In genomic region chr6:161079566-161080262, GRCh38 we compare ENCODE assay signal across 9 cellular contexts.
A peak's percentile ranks its signal among the peaks of the same experiment; 100 is the strongest.
DNase-seq lines count a peak whose midpoint lies in the region; ATAC-seq lines count a peak whose summit lies in the region.
"Had no signal": no experiment of that assay in that cellular context is flagged by ENCODE, and none has a peak within 500 bp of the region (broad histone marks: within the 10 kb centered on the region; RNA-seq: fewer than 3 reads in every experiment).

No MANE protein-coding gene starts in this region.

- WGBS in GM23248 (ENCODE audit: low coverage in 1 of 2, low lambda C conversion rate in 2 of 2, missing lambda C conversion rate in 2 of 2), 2 experiments, result 40 to 42% methylated on average over 12 of the region's 12 CpGs

- in situ Hi-C loops in GM23248 (cut with MboI), result no loop called here

- peak overlapping the region; percentile 44 for H3K4me3 ChIP-seq in GM23248
- H3K4me3 ChIP-seq in effector memory CD4-positive, alpha-beta T cell (ENCODE audit: insufficient read depth, low read depth, low read length, poor library complexity, severe bottlenecking), result no peak overlapping the region
- H3K4me3 ChIP-seq: transverse colon had no signal

- no peaks in the 10 kb centered on the region for H4K20me1 ChIP-seq in GM23248 (ENCODE audit: insufficient read depth)

- peak overlapping the region; percentile 88 for H3K27ac ChIP-seq in GM23248
- peak overlapping the region; percentile 82 for H3K27ac ChIP-seq in effector memory CD4-positive, alpha-beta T cell (ENCODE audit: insufficient read depth, low read length, poor library complexity, severe bottlenecking)
- H3K27ac ChIP-seq: transverse colon had no signal

- no peaks in the 10 kb centered on the region for H3K9me3 ChIP-seq in GM23248 (ENCODE audit: low read depth)
- no peaks in the 10 kb centered on the region for H3K9me3 ChIP-seq in effector memory CD4-positive, alpha-beta T cell (ENCODE audit: control insufficient read depth, low read length)
- H3K9me3 ChIP-seq: transverse colon had no signal

- peaks cover 19% of the 10 kb centered on the region for H3K4me1 ChIP-seq in GM23248 (ENCODE audit: insufficient read depth)
- peaks cover 31% of the 10 kb centered on the region for H3K4me1 ChIP-seq in effector memory CD4-positive, alpha-beta T cell (ENCODE audit: control insufficient read depth, insufficient read depth, low read length, poor library complexity, severe bottlenecking)
- H3K4me1 ChIP-seq: transverse colon had no signal

- peaks cover 40% of the 10 kb centered on the region for H3F3A ChIP-seq in GM23248 (ENCODE audit: insufficient read depth)

- H3K36me3 ChIP-seq in GM23248 (ENCODE audit: low read depth), result peaks cover 36% of the 10 kb centered on the region
- peaks cover 29% of the 10 kb centered on the region for H3K36me3 ChIP-seq in effector memory CD4-positive, alpha-beta T cell (ENCODE audit: control insufficient read depth, insufficient read depth, low read length)

- DNase-seq in GM23248 (peak; percentile 94), midbrain (lab: John Stamatoyannopoulos, UW) (no peak), NCI-H774 (lab: John Stamatoyannopoulos, UW) (no peak)
- peak; percentile 73 to 79 for DNase-seq in activated CD4-positive, alpha-beta T cell treated with anti-CD3 and anti-CD28 coated beads, Interleukin-2, amount 50 U/mL, for 48 hours
- peak; percentile 56 to 66 (median 64) for DNase-seq in effector memory CD4-positive, alpha-beta T cell
- peak; percentile 68 to 72 for DNase-seq in stimulated activated CD4-positive, alpha-beta T cell treated with anti-CD3 and anti-CD28 coated beads, Interleukin-2, amount 100 ng/mL, for 24 hours
- DNase-seq: transverse colon had no signal

- H3K79me2 ChIP-seq in GM23248 (ENCODE audit: insufficient read depth), result peaks cover 45% of the 10 kb centered on the region

- no peaks in the 10 kb centered on the region for H3K27me3 ChIP-seq in GM23248 (replicated peaks; ENCODE audit: insufficient read depth)
- H3K27me3 ChIP-seq in effector memory CD4-positive, alpha-beta T cell (replicated peaks; ENCODE audit: control insufficient read depth, insufficient read depth, low read length, poor library complexity, severe bottlenecking), result no peaks in the 10 kb centered on the region
- H3K27me3 ChIP-seq: transverse colon had no signal

- no peaks in the 10 kb centered on the region for H3K9me2 ChIP-seq in GM23248 (ENCODE audit: insufficient read depth)

- H3K9ac ChIP-seq in GM23248, result peak overlapping the region; percentile 67

- peak overlapping the region; percentile 51 for H2AFZ ChIP-seq in GM23248

- ATAC-seq in HG03460 (IDR thresholded peaks at IDR 0.05; ENCODE audit: unreplicated experiment) (no peak), GM19324 (IDR thresholded peaks at IDR 0.05; ENCODE audit: low FRiP score, unreplicated experiment) (no peak)

- H3K4me2 ChIP-seq in GM23248 (ENCODE audit: unreplicated experiment), result peak overlapping the region; percentile 66

Comparison
In these comparisons a context has a peak if more than half of its experiments do, and no peak if none do; other contexts are left out.
1. DNase-seq: peak in GM23248 (single experiment), activated CD4-positive, alpha-beta T cell treated with anti-CD3 and anti-CD28 coated beads, Interleukin-2, amount 50 U/mL, for 48 hours (2 of 2), effector memory CD4-positive, alpha-beta T cell (3 of 3) and stimulated activated CD4-positive, alpha-beta T cell treated with anti-CD3 and anti-CD28 coated beads, Interleukin-2, amount 100 ng/mL, for 24 hours (2 of 2); none in midbrain (single experiment) and NCI-H774 (single experiment).